7 cellular contexts compared by ENCODE assay signal in the genomic region with DNA sequence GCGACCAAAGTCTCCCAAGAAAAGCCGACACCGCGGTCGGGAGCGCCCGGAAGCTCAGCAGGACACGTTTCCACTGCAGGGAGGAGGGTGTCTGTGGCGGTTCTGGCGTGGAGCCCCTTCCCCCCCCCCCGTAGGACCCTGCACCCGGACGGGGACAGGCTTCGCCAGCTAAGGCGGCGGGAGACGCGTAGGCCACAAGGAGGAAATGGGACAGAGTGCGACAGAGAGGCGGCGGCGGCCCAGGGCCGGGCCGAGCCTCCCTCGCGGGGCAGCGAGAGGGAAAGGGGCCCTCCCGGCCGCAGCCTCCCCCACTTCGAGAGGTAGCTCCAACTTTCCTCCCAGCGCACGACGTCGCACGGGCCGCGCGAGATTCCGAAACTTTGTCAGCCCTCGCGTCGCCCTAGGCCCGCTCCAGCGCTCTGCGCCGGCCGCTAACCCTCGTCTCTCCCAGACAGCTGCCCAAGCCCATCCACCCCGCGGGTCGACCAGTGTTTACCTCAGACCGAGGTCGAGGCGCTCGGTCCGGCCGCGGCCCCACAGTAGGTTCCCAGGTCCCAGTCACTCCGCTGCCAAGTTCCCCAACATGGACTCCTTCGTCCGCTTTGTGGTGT. TPM values are rescaled to one million over a fixed set of nuclear protein-coding genes. Genes with fewer than 3 reads are reported as not detected.
DNase-seq lines count a peak whose midpoint lies in the region; ATAC-seq lines count a peak whose summit lies in the region.

No MANE protein-coding gene starts in this region.

- peaks cover 34% of the 10 kb centered on the region for H3K4me1 Mint-ChIP-seq in memory B cell

- peak overlapping the region; percentile 91 for H3K4me3 Mint-ChIP-seq in memory B cell

- H3K27me3 Mint-ChIP-seq in memory B cell: no peaks in the 10 kb centered on the region

- DNase-seq in NCI-H1092 (lab: John Stamatoyannopoulos, UW): peak; percentile 72
- DNase-seq in activated CD4-positive, alpha-beta T cell treated with anti-CD3 and anti-CD28 coated beads for 48 hours: peak; percentile 65
- peak; percentile 58 for DNase-seq in dermis blood vessel endothelial cell
- peak in 1 of 2 donors; percentile 63 for DNase-seq in memory B cell (ENCODE audit: low spot score in 2 of 2)
- peak; percentile 17 for DNase-seq in stimulated activated CD8-positive, alpha-beta memory T cell treated with anti-CD3 and anti-CD28 coated beads, Interleukin-15, amount 100 ng/mL, for 24 hours (ENCODE audit: low read depth)

- peaks cover 18% of the 10 kb centered on the region for H3K36me3 Mint-ChIP-seq in memory B cell

- peaks cover 5% of the 10 kb centered on the region for H3K9me3 Mint-ChIP-seq in memory B cell

- peak; percentile 11 for ATAC-seq in GM18508 (IDR thresholded peaks at IDR 0.05; ENCODE audit: insufficient read depth, unreplicated experiment)
- ATAC-seq in HG02588 (IDR thresholded peaks at IDR 0.05; ENCODE audit: unreplicated experiment): peak; percentile 25
- ATAC-seq in memory B cell (ENCODE audit: low read depth): peak; percentile 7

- H3K27ac Mint-ChIP-seq in memory B cell: peak overlapping the region; percentile 98

RNA-seq across cellular contexts. Expression of gene SCAF11, which starts 0.4 kb away (rescaled TPM):
- 64.5 and 64.9 TPM in 2 replicates for total RNA-seq in dermis blood vessel endothelial cell
